23 cellular contexts compared by ENCODE assay signal in genomic region chr1:27353166-27353565, GRCh38. TPM values are rescaled to one million over a fixed set of nuclear protein-coding genes. Genes with fewer than 3 reads are reported as not detected.
"Had no signal": no experiment of that assay in that cellular context is flagged by ENCODE, and none has a peak within 500 bp of the region (broad histone marks: within the 10 kb centered on the region; RNA-seq: fewer than 3 reads in every experiment).

No MANE protein-coding gene starts in this region.

- ATAC-seq: activated CD4-positive, CD25-positive, alpha-beta regulatory T cell treated with anti-CD3 and anti-CD28 coated beads, Interleukin-2, amount 50 U/mL, for 24 hours; gastrocnemius medialis; left colon; right cardiac atrium; SK-N-SH treated with all-trans-retinoic acid at 6 μM for 48 hours; stimulated activated naive CD8-positive, alpha-beta T cell treated with anti-CD3 and anti-CD28 coated beads, Interleukin-15, Interleukin-2, amounts not matched to agents 100 U/mL and 50 U/mL, for 24 hours had no signal

- H3K27ac Mint-ChIP-seq: activated naive CD8-positive, alpha-beta T cell treated with anti-CD3 and anti-CD28 coated beads, Interleukin-2, amount 10 ng/mL, durations not matched to agents 7 days and 5 days; progenitor cell of endocrine pancreas had no signal

- H3K4me3 Mint-ChIP-seq: activated naive CD8-positive, alpha-beta T cell treated with anti-CD3 and anti-CD28 coated beads, Interleukin-2, amount 10 ng/mL, durations not matched to agents 7 days and 5 days; naive B cell had no signal

- H3K27me3 ChIP-seq: heart right ventricle, transverse colon had no signal

- H3K27ac ChIP-seq: gastrocnemius medialis, heart right ventricle, transverse colon had no signal

- FAIRE-seq: small intestine had no signal

- H3K27me3 Mint-ChIP-seq: activated naive CD8-positive, alpha-beta T cell treated with anti-CD3 and anti-CD28 coated beads, Interleukin-2, amount 10 ng/mL, durations not matched to agents 7 days and 5 days; naive B cell had no signal

- H3K4me3 ChIP-seq: gastrocnemius medialis, heart right ventricle, transverse colon had no signal

- H3K36me3 Mint-ChIP-seq: naive B cell had no signal

- H3K36me3 ChIP-seq: transverse colon had no signal

- H3K9me3 ChIP-seq: gastrocnemius medialis, heart right ventricle, transverse colon had no signal

- H3K9me3 Mint-ChIP-seq: activated naive CD8-positive, alpha-beta T cell treated with anti-CD3 and anti-CD28 coated beads, Interleukin-2, amount 10 ng/mL, durations not matched to agents 7 days and 5 days; naive B cell had no signal

- DNase-seq: activated CD4-positive, alpha-beta T cell treated with anti-CD3 and anti-CD28 coated beads, Interleukin-2, amount 50 U/mL, for 1 hour; activated CD8-positive, alpha-beta memory T cell treated with anti-CD3 and anti-CD28 coated beads for 24 hours; activated naive CD8-positive, alpha-beta T cell treated with anti-CD3 and anti-CD28 coated beads, Interleukin-2, amount 10 ng/mL, durations not matched to agents 7 days and 5 days; anterior cingulate cortex; gastrocnemius medialis; heart right ventricle; left colon; naive B cell; small intestine; stimulated activated CD4-positive, alpha-beta T cell treated with anti-CD3 and anti-CD28 coated beads, Interleukin-4, amount 100 ng/mL, for 4 hours; stimulated activated CD8-positive, alpha-beta memory T cell treated with anti-CD3 and anti-CD28 coated beads, Interleukin-4, amount 100 ng/mL, for 48 hours; stimulated activated naive CD8-positive, alpha-beta T cell treated with anti-CD3 and anti-CD28 coated beads, Interleukin-15, Interleukin-2, amounts not matched to agents 100 U/mL and 50 U/mL, for 24 hours; T-helper 1 cell; T1000; transverse colon had no signal

RNA-seq across cellular contexts. Expression of gene SYTL1, which starts 11.3 kb away (rescaled TPM):
- total RNA-seq: lung microvascular endothelial cell had no signal

RNA-seq across cellular contexts. Expression of gene FCN3, which starts 21.5 kb away (rescaled TPM):
- total RNA-seq: activated naive CD8-positive, alpha-beta T cell treated with anti-CD3 and anti-CD28 coated beads, Interleukin-2, amount 10 ng/mL, durations not matched to agents 7 days and 5 days; dermis microvascular lymphatic vessel endothelial cell; epithelial cell of proximal tubule; lung microvascular endothelial cell; mononuclear cell; progenitor cell of endocrine pancreas had no signal

RNA-seq across cellular contexts. Expression of gene CD164L2, which starts 30.0 kb away (rescaled TPM):
- total RNA-seq: activated naive CD8-positive, alpha-beta T cell treated with anti-CD3 and anti-CD28 coated beads, Interleukin-2, amount 10 ng/mL, durations not matched to agents 7 days and 5 days; dermis microvascular lymphatic vessel endothelial cell; epithelial cell of proximal tubule; gastrocnemius medialis; heart right ventricle; lung microvascular endothelial cell; mononuclear cell; progenitor cell of endocrine pancreas; right cardiac atrium; transverse colon had no signal
- polyA plus RNA-seq: heart right ventricle, right cardiac atrium had no signal
